Comparison of ENCODE assay signal across 1 cellular context in genomic region chr11:3797329-3798090, GRCh38.
A peak's percentile ranks its signal among the peaks of the same experiment; 100 is the strongest.
TF ChIP-seq lines count a peak whose summit lies in the region.

Gene NUP98, minus strand, starts transcription at chr11:3797554. Its CDS starts 15,437 bp downstream, at chr11:3782117.

TF ChIP-seq in HepG2, 621 proteins besides CTCF, POLR2A, EP300 and RAD21 (continued from another document and continues in another):
- TF ChIP-seq TEAD3 (CRISPR knock-in tag; optimal IDR thresholded peaks at IDR 0.05; ENCODE audit: borderline replicate concordance) (peak; percentile 47), ZNF749 (CRISPR knock-in tag; IDR thresholded peaks at IDR 0.05; ENCODE audit: borderline replicate concordance) (peak; percentile 51; the same call in 1 of the 2 replicates), ZNF17 (CRISPR knock-in tag; IDR thresholded peaks at IDR 0.05) (no peak), NR3C1 (CRISPR knock-in tag; IDR thresholded peaks at IDR 0.05) (no peak), ZBTB37 (CRISPR knock-in tag; IDR thresholded peaks at IDR 0.05) (no peak), POLR2AphosphoS2 (IDR thresholded peaks at IDR 0.05; ENCODE audit: low read depth, low read length) (no peak), THAP11 (CRISPR knock-in tag; IDR thresholded peaks at IDR 0.05) (peak; percentile 88), SSRP1 (CRISPR knock-in tag; IDR thresholded peaks at IDR 0.05) (no peak), CEBPB (IDR thresholded peaks at IDR 0.05; ENCODE audit: borderline replicate concordance, low read depth, low read length) (peak; percentile 98), MXI1 (IDR thresholded peaks at IDR 0.05; ENCODE audit: borderline replicate concordance, low read depth, low read length) (peak; percentile 92; the same call in 1 of the 3 replicates), ZNF552 (CRISPR knock-in tag; IDR thresholded peaks at IDR 0.05; ENCODE audit: borderline replicate concordance) (peak; percentile 23; the same call in 1 of the 2 replicates), ISL2 (CRISPR knock-in tag; IDR thresholded peaks at IDR 0.05) (no peak; the same call in 1 of the 2 replicates), ZNF362 (CRISPR knock-in tag; IDR thresholded peaks at IDR 0.05; ENCODE audit: borderline replicate concordance) (no peak; the same call in 1 of the 2 replicates), NKX3-1 (CRISPR knock-in tag; IDR thresholded peaks at IDR 0.05) (peak; percentile 72), NFIB (CRISPR knock-in tag; IDR thresholded peaks at IDR 0.05; ENCODE audit: borderline replicate concordance) (no peak), ZNF644 (CRISPR knock-in tag; IDR thresholded peaks at IDR 0.05; ENCODE audit: low read depth) (no peak), GFI1 (CRISPR knock-in tag; IDR thresholded peaks at IDR 0.05; ENCODE audit: borderline replicate concordance) (peak; percentile 54; the same call in 1 of the 2 replicates), ZNF607 (CRISPR knock-in tag; IDR thresholded peaks at IDR 0.05; ENCODE audit: borderline replicate concordance) (peak; percentile 87), ZNF484 (CRISPR knock-in tag; IDR thresholded peaks at IDR 0.05; ENCODE audit: borderline replicate concordance, low read depth) (no peak; the same call in 1 of the 2 replicates), TMF1 (CRISPR knock-in tag; IDR thresholded peaks at IDR 0.05; ENCODE audit: low read depth) (peak; percentile 91), MYC (CRISPR knock-in tag; IDR thresholded peaks at IDR 0.05; ENCODE audit: borderline replicate concordance) (peak; percentile 92), TBX3 (IDR thresholded peaks at IDR 0.05; ENCODE audit: borderline replicate concordance) (peak; percentile 37; the same call in 1 of the 2 replicates), GLMP (CRISPR knock-in tag; IDR thresholded peaks at IDR 0.05; ENCODE audit: borderline replicate concordance) (no peak), HCFC1 (IDR thresholded peaks at IDR 0.05; ENCODE audit: low read depth, low read length) (no peak; the same call in 1 of the 2 replicates), ZNF740 (CRISPR knock-in tag; IDR thresholded peaks at IDR 0.05) (peak; percentile 50; the same call in 1 of the 2 replicates), DMTF1 (CRISPR knock-in tag; IDR thresholded peaks at IDR 0.05) (peak; percentile 89; the same call in 1 of the 2 replicates), FOXK2 (IDR thresholded peaks at IDR 0.05) (no peak), ARID5B (CRISPR knock-in tag; IDR thresholded peaks at IDR 0.05) (peak; percentile 39), ZNF777 (CRISPR knock-in tag; IDR thresholded peaks at IDR 0.05) (no peak), ZFP62 (CRISPR knock-in tag; IDR thresholded peaks at IDR 0.05) (no peak), DNMT1 (CRISPR knock-in tag; IDR thresholded peaks at IDR 0.05) (peak; percentile 51; the same call in 1 of the 2 replicates), ZNF780A (CRISPR knock-in tag; IDR thresholded peaks at IDR 0.05) (no peak), CHCHD3 (CRISPR knock-in tag; IDR thresholded peaks at IDR 0.05) (no peak), NR2F6 (IDR thresholded peaks at IDR 0.05) (no peak), NR2F6 (CRISPR knock-in tag; IDR thresholded peaks at IDR 0.05) (peak; percentile 43; the same call in 1 of the 2 replicates), FOXP4 (CRISPR knock-in tag; IDR thresholded peaks at IDR 0.05) (peak; percentile 43; the same call in 1 of the 2 replicates), PCBP2 (optimal IDR thresholded peaks at IDR 0.05; ENCODE audit: low read depth, low read length, poor library complexity, severe bottlenecking) (no peak), AKNA (CRISPR knock-in tag; IDR thresholded peaks at IDR 0.05; ENCODE audit: borderline replicate concordance) (0 out of 2 replicates have a peak, but pooled peaks have one; percentile 86), ETV5 (CRISPR knock-in tag; IDR thresholded peaks at IDR 0.05; ENCODE audit: borderline replicate concordance) (0 out of 2 replicates have a peak, but pooled peaks have one; percentile 40), MLX (CRISPR knock-in tag; IDR thresholded peaks at IDR 0.05) (no peak), ZNF737 (CRISPR knock-in tag; IDR thresholded peaks at IDR 0.05; ENCODE audit: borderline replicate concordance) (no peak), RCOR2 (CRISPR knock-in tag; IDR thresholded peaks at IDR 0.05) (no peak), ZNF331 (CRISPR knock-in tag; IDR thresholded peaks at IDR 0.05) (peak; percentile 59), GPN1 (CRISPR knock-in tag; IDR thresholded peaks at IDR 0.05; ENCODE audit: borderline replicate concordance) (no peak)
